Comparison of ENCODE assay signal across 8 cellular contexts in genomic region chr17:57243171-57243622, GRCh38. TPM values are rescaled to one million over a fixed set of nuclear protein-coding genes. Genes with fewer than 3 reads are reported as not detected.
DNase-seq lines count a peak whose midpoint lies in the region; ATAC-seq and TF ChIP-seq lines count a peak whose summit lies in the region.

No MANE protein-coding gene starts in this region.

- no peaks in the 10 kb centered on the region for H3K36me3 Mint-ChIP-seq in activated naive CD4-positive, alpha-beta T cell treated with anti-CD3 and anti-CD28 coated beads, Interleukin-2, amount 50 U/mL, for 72 hours

- TF ChIP-seq CTCF in heart left ventricle (IDR thresholded peaks at IDR 0.05): peak; percentile 95 to 99 (median 97)

- H3K27ac ChIP-seq in KOPT-K1 (ENCODE audit: low read depth, low read length, poor library complexity, severe bottlenecking) (peak overlapping the region; percentile 36), heart left ventricle (peak overlapping the region in 6 of 12 donors; percentile 16 to 67 (median 41))

- no peak overlapping the region for H3K4me3 ChIP-seq in heart left ventricle

- H3K27me3 ChIP-seq in heart left ventricle: peaks cover 0 to 4% (median 0%) of the 10 kb centered on the region in 9 donors

- H3K9me3 ChIP-seq in KOPT-K1 (ENCODE audit: insufficient read depth, low read length, poor library complexity, severe bottlenecking): no peaks in the 10 kb centered on the region
- H3K9me3 ChIP-seq in heart left ventricle: no peaks in the 10 kb centered on the region

- DNase-seq in GM04503 (ENCODE audit: low read depth) (peak; percentile 8), SKM-1 (lab: John Stamatoyannopoulos, UW; ENCODE audit: unreplicated experiment) (peak; percentile 70), heart left ventricle (peak; percentile 38 to 73 (median 60)), sciatic nerve (ENCODE audit: low spot score) (peak; percentile 77)
- peak; percentile 70 to 80 for DNase-seq in activated naive CD4-positive, alpha-beta T cell treated with anti-CD3 and anti-CD28 coated beads, Interleukin-2, amount 50 U/mL, for 72 hours (ENCODE audit: low spot score in 2 of 2)

- H3K27ac Mint-ChIP-seq in activated naive CD4-positive, alpha-beta T cell treated with anti-CD3 and anti-CD28 coated beads, Interleukin-2, amount 50 U/mL, for 72 hours: peak overlapping the region; percentile 52 to 53

- ATAC-seq in activated naive CD4-positive, alpha-beta T cell treated with anti-CD3 and anti-CD28 coated beads, Interleukin-2, amount 50 U/mL, for 72 hours: peak; percentile 73 to 82
- ATAC-seq in heart left ventricle (peak; percentile 58 to 85 (median 74)), sciatic nerve (peak; percentile 69), GM18907 (IDR thresholded peaks at IDR 0.05; ENCODE audit: unreplicated experiment) (no peak), GM21717 (IDR thresholded peaks at IDR 0.05; ENCODE audit: unreplicated experiment) (no peak)

- intact Hi-C loops in heart left ventricle (cut with DNase I): loop anchor here (2.0 to 10.0 kb wide), 15 partner anchors 108 to 869 kb away; partner anchors contain the start of gene CCDC182 (in 5 of the 10)
- intact Hi-C loops in sciatic nerve (cut with DNase I): no loop called here

- 25 to 36% (median 28%) methylated on average over 13 of the region's 13 CpGs for WGBS in heart left ventricle, 4 donors

- no peaks in the 10 kb centered on the region for H3K36me3 ChIP-seq in KOPT-K1 (ENCODE audit: insufficient read depth, low read length)
- H3K36me3 ChIP-seq in heart left ventricle: no peaks in the 10 kb centered on the region

- no peaks in the 10 kb centered on the region for H3K9me3 Mint-ChIP-seq in activated naive CD4-positive, alpha-beta T cell treated with anti-CD3 and anti-CD28 coated beads, Interleukin-2, amount 50 U/mL, for 72 hours

- no peak for TF ChIP-seq POLR2A in heart left ventricle (IDR thresholded peaks at IDR 0.05)

- H3K4me1 ChIP-seq in heart left ventricle: peaks cover 0 to 17% (median 12%) of the 10 kb centered on the region in 12 donors

RNA-seq across cellular contexts. Expression of gene MSI2, which starts 13.1 kb away (rescaled TPM):
- total RNA-seq in activated naive CD4-positive, alpha-beta T cell treated with anti-CD3 and anti-CD28 coated beads, Interleukin-2, amount 50 U/mL, for 72 hours: 10 to 100 TPM; 54.1 to 74.8 TPM
- total RNA-seq in heart left ventricle: 100 to 1,000 TPM in 6 of 9 donors, 10 to 100 TPM in 3; 43.2 to 120 (median 104) TPM
- 10 to 100 TPM; 35.9 to 51.5 TPM for polyA plus RNA-seq in heart left ventricle
- total RNA-seq in sciatic nerve: 25.2 TPM

Comparison
In these comparisons a context has a peak if more than half of its experiments do, and no peak if none do; other contexts are left out.
1. DNase-seq: peak in every context shown above with its lines; median percentile 77 in sciatic nerve; 75 in activated naive CD4-positive, alpha-beta T cell treated with anti-CD3 and anti-CD28 coated beads, Interleukin-2, amount 50 U/mL, for 72 hours; 70 in SKM-1; 60 in heart left ventricle; 8 in GM04503.
2. ATAC-seq: peak in activated naive CD4-positive, alpha-beta T cell treated with anti-CD3 and anti-CD28 coated beads, Interleukin-2, amount 50 U/mL, for 72 hours (2 of 2), heart left ventricle (4 of 4) and sciatic nerve (single experiment); none in GM18907 (single experiment) and GM21717 (single experiment).